Comparison of ENCODE assay signal across 2 cellular contexts in the genomic region with DNA sequence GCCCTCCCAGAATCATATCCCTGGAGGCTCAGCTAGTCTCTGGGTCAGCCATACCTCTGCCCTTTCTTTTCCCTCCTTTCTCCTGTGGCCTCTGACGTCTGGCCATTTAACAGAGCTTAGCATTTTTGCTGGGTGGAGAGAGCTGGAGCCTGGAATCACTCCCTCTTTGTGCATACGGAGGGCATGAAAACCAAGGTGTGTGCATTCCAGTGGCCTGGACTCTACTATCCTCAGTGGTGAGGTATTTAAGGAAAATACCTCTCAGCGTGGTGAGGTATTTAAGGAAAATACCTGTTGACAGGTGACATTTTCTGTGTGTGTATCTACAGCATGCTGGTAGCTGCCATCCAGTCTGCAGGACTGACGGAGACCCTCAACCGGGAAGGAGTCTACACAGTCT.
TF ChIP-seq lines count a peak whose summit lies in the region.

No MANE protein-coding gene starts in this region.

TF ChIP-seq in HepG2, 621 proteins besides CTCF, POLR2A, EP300 and RAD21:
- TF ChIP-seq, protein P1, sequence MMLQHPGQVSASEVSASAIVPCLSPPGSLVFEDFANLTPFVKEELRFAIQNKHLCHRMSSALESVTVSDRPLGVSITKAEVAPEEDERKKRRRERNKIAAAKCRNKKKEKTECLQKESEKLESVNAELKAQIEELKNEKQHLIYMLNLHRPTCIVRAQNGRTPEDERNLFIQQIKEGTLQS (CRISPR knock-in tag; IDR thresholded peaks at IDR 0.05), result no peak
- TF ChIP-seq CCDC6 (CRISPR knock-in tag; IDR thresholded peaks at IDR 0.05), result no peak
- TF ChIP-seq, protein P2, sequence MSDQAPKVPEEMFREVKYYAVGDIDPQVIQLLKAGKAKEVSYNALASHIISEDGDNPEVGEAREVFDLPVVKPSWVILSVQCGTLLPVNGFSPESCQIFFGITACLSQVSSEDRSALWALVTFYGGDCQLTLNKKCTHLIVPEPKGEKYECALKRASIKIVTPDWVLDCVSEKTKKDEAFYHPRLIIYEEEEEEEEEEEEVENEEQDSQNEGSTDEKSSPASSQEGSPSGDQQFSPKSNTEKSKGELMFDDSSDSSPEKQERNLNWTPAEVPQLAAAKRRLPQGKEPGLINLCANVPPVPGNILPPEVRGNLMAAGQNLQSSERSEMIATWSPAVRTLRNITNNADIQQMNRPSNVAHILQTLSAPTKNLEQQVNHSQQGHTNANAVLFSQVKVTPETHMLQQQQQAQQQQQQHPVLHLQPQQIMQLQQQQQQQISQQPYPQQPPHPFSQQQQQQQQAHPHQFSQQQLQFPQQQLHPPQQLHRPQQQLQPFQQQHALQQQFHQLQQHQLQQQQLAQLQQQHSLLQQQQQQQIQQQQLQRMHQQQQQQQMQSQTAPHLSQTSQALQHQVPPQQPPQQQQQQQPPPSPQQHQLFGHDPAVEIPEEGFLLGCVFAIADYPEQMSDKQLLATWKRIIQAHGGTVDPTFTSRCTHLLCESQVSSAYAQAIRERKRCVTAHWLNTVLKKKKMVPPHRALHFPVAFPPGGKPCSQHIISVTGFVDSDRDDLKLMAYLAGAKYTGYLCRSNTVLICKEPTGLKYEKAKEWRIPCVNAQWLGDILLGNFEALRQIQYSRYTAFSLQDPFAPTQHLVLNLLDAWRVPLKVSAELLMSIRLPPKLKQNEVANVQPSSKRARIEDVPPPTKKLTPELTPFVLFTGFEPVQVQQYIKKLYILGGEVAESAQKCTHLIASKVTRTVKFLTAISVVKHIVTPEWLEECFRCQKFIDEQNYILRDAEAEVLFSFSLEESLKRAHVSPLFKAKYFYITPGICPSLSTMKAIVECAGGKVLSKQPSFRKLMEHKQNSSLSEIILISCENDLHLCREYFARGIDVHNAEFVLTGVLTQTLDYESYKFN (CRISPR knock-in tag; conservative IDR thresholded peaks at IDR 0.05), result no peak
- TF ChIP-seq NBN (conservative IDR thresholded peaks at IDR 0.05), result no peak
- TF ChIP-seq, protein P3, sequence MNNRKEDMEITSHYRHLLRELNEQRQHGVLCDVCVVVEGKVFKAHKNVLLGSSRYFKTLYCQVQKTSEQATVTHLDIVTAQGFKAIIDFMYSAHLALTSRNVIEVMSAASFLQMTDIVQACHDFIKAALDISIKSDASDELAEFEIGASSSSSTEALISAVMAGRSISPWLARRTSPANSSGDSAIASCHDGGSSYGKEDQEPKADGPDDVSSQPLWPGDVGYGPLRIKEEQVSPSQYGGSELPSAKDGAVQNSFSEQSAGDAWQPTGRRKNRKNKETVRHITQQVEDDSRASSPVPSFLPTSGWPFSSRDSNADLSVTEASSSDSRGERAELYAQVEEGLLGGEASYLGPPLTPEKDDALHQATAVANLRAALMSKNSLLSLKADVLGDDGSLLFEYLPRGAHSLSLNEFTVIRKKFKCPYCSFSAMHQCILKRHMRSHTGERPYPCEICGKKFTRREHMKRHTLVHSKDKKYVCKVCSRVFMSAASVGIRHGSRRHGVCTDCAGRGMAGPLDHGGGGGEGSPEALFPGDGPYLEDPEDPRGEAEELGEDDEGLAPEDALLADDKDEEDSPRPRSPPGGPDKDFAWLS (CRISPR knock-in tag; IDR thresholded peaks at IDR 0.05; ENCODE audit: borderline replicate concordance), result no peak
- no peak for TF ChIP-seq ZNF780A (CRISPR knock-in tag; IDR thresholded peaks at IDR 0.05)
- TF ChIP-seq ZNF552 (CRISPR knock-in tag; IDR thresholded peaks at IDR 0.05; ENCODE audit: borderline replicate concordance), result no peak
- TF ChIP-seq SSRP1 (CRISPR knock-in tag; IDR thresholded peaks at IDR 0.05), result no peak
- no peak for TF ChIP-seq POGZ (CRISPR knock-in tag; IDR thresholded peaks at IDR 0.05)
- TF ChIP-seq ZNF17 (CRISPR knock-in tag; IDR thresholded peaks at IDR 0.05), result no peak
- no peak for TF ChIP-seq MIER2 (CRISPR knock-in tag; IDR thresholded peaks at IDR 0.05)
- no peak for TF ChIP-seq TCF7 (IDR thresholded peaks at IDR 0.05; ENCODE audit: low read depth)
- TF ChIP-seq RBM39 (IDR thresholded peaks at IDR 0.05; ENCODE audit: low read depth, low read length, poor library complexity, severe bottlenecking), result no peak
- TF ChIP-seq MYC (CRISPR knock-in tag; IDR thresholded peaks at IDR 0.05; ENCODE audit: borderline replicate concordance), result no peak
- TF ChIP-seq THAP11 (CRISPR knock-in tag; IDR thresholded peaks at IDR 0.05), result no peak
- TF ChIP-seq, protein P4, sequence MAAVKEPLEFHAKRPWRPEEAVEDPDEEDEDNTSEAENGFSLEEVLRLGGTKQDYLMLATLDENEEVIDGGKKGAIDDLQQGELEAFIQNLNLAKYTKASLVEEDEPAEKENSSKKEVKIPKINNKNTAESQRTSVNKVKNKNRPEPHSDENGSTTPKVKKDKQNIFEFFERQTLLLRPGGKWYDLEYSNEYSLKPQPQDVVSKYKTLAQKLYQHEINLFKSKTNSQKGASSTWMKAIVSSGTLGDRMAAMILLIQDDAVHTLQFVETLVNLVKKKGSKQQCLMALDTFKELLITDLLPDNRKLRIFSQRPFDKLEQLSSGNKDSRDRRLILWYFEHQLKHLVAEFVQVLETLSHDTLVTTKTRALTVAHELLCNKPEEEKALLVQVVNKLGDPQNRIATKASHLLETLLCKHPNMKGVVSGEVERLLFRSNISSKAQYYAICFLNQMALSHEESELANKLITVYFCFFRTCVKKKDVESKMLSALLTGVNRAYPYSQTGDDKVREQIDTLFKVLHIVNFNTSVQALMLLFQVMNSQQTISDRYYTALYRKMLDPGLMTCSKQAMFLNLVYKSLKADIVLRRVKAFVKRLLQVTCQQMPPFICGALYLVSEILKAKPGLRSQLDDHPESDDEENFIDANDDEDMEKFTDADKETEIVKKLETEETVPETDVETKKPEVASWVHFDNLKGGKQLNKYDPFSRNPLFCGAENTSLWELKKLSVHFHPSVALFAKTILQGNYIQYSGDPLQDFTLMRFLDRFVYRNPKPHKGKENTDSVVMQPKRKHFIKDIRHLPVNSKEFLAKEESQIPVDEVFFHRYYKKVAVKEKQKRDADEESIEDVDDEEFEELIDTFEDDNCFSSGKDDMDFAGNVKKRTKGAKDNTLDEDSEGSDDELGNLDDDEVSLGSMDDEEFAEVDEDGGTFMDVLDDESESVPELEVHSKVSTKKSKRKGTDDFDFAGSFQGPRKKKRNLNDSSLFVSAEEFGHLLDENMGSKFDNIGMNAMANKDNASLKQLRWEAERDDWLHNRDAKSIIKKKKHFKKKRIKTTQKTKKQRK (IDR thresholded peaks at IDR 0.05; ENCODE audit: low read length), result no peak

TF ChIP-seq in HEK293T, 16 proteins besides CTCF, POLR2A, EP300 and RAD21:
- no peak for TF ChIP-seq ZNF384 (IDR thresholded peaks at IDR 0.05)
- no peak for TF ChIP-seq NFRKB (IDR thresholded peaks at IDR 0.05)
- no peak for TF ChIP-seq BHLHE40 (IDR thresholded peaks at IDR 0.05; ENCODE audit: borderline replicate concordance)
- TF ChIP-seq FOXA1 (IDR thresholded peaks at IDR 0.05), result no peak
- TF ChIP-seq, protein P5, sequence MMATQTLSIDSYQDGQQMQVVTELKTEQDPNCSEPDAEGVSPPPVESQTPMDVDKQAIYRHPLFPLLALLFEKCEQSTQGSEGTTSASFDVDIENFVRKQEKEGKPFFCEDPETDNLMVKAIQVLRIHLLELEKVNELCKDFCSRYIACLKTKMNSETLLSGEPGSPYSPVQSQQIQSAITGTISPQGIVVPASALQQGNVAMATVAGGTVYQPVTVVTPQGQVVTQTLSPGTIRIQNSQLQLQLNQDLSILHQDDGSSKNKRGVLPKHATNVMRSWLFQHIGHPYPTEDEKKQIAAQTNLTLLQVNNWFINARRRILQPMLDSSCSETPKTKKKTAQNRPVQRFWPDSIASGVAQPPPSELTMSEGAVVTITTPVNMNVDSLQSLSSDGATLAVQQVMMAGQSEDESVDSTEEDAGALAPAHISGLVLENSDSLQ (IDR thresholded peaks at IDR 0.05), result no peak
- no peak for TF ChIP-seq LEF1 (IDR thresholded peaks at IDR 0.05; ENCODE audit: borderline replicate concordance)
- TF ChIP-seq FOXK2 (IDR thresholded peaks at IDR 0.05), result no peak
- TF ChIP-seq CTBP1 (IDR thresholded peaks at IDR 0.05; ENCODE audit: borderline replicate concordance), result no peak
- no peak for TF ChIP-seq HDGF (IDR thresholded peaks at IDR 0.05; ENCODE audit: borderline replicate concordance)
- no peak for TF ChIP-seq ARNT (IDR thresholded peaks at IDR 0.05)
- no peak for TF ChIP-seq L3MBTL2 (conservative IDR thresholded peaks at IDR 0.05)
- no peak for TF ChIP-seq SP1 (IDR thresholded peaks at IDR 0.05)
- TF ChIP-seq SUZ12 (IDR thresholded peaks at IDR 0.05), result no peak
- TF ChIP-seq FOXM1 (IDR thresholded peaks at IDR 0.05; ENCODE audit: borderline replicate concordance), result no peak
- no peak for TF ChIP-seq TARDBP (IDR thresholded peaks at IDR 0.05)
- no peak for TF ChIP-seq ELF4 (IDR thresholded peaks at IDR 0.05)
TF ChIP-seq in HEK293T: peak in this region for 0.
